2 cellular contexts compared by ENCODE assay signal in genomic region chr9:137382728-137383452, GRCh38.
TF ChIP-seq lines count a peak whose summit lies in the region.

No MANE protein-coding gene starts in this region.

TF ChIP-seq in WTC11, 78 proteins besides CTCF, POLR2A, EP300 and RAD21:
- TF ChIP-seq ZNF423 (CRISPR knock-in tag; IDR thresholded peaks at IDR 0.05) (0 out of 2 replicates have a peak, but pooled peaks have one; percentile 4), PRDM15 (CRISPR knock-in tag; IDR thresholded peaks at IDR 0.05) (no peak)

TF ChIP-seq in HepG2, 621 proteins besides CTCF, POLR2A, EP300 and RAD21:
- TF ChIP-seq ZNF570 (CRISPR knock-in tag; IDR thresholded peaks at IDR 0.05; ENCODE audit: borderline replicate concordance) (no peak), MYC (CRISPR knock-in tag; IDR thresholded peaks at IDR 0.05; ENCODE audit: borderline replicate concordance) (0 out of 2 replicates have a peak, but pooled peaks have one; percentile 15), ZNF770 (CRISPR knock-in tag; IDR thresholded peaks at IDR 0.05) (peak; percentile 43; the same call in 1 of the 2 replicates), ZNF343 (CRISPR knock-in tag; IDR thresholded peaks at IDR 0.05) (0 out of 2 replicates have a peak, but pooled peaks have one; percentile 32), UBTF (CRISPR knock-in tag; IDR thresholded peaks at IDR 0.05) (0 out of 2 replicates have a peak, but pooled peaks have one; percentile 25), ZNF687 (CRISPR knock-in tag; IDR thresholded peaks at IDR 0.05) (peak; percentile 59), ZFY (CRISPR knock-in tag; IDR thresholded peaks at IDR 0.05) (0 out of 2 replicates have a peak, but pooled peaks have one; percentile 32), NR2F6 (IDR thresholded peaks at IDR 0.05) (peak; percentile 35; the same call in 1 of the 2 replicates), NR2F6 (CRISPR knock-in tag; IDR thresholded peaks at IDR 0.05) (no peak; the same call in 1 of the 2 replicates), HNRNPL (IDR thresholded peaks at IDR 0.05; ENCODE audit: low read depth, low read length) (peak; percentile 73; the same call in 1 of the 2 replicates), ZFP91 (CRISPR knock-in tag; IDR thresholded peaks at IDR 0.05; ENCODE audit: borderline replicate concordance) (0 out of 2 replicates have a peak, but pooled peaks have one; percentile 30), RORA (CRISPR knock-in tag; IDR thresholded peaks at IDR 0.05) (no peak), ZNF768 (CRISPR knock-in tag; IDR thresholded peaks at IDR 0.05) (0 out of 2 replicates have a peak, but pooled peaks have one; percentile 6), ZFX (CRISPR knock-in tag; IDR thresholded peaks at IDR 0.05; ENCODE audit: low read depth) (0 out of 2 replicates have a peak, but pooled peaks have one; percentile 35), PAWR (CRISPR knock-in tag; IDR thresholded peaks at IDR 0.05; ENCODE audit: borderline replicate concordance) (no peak), SKIL (CRISPR knock-in tag; IDR thresholded peaks at IDR 0.05; ENCODE audit: borderline replicate concordance) (no peak)
